10 cellular contexts compared by ENCODE assay signal in genomic region chr11:3857628-3858027, GRCh38. TPM values are rescaled to one million over a fixed set of nuclear protein-coding genes. Genes with fewer than 3 reads are reported as not detected.
DNase-seq lines count a peak whose midpoint lies in the region; ATAC-seq and TF ChIP-seq lines count a peak whose summit lies in the region.
"Had no signal": no experiment of that assay in that cellular context is flagged by ENCODE, and none has a peak within 500 bp of the region (broad histone marks: within the 10 kb centered on the region; RNA-seq: fewer than 3 reads in every experiment).

No MANE protein-coding gene starts in this region.

- no peaks in the 10 kb centered on the region for H3K27me3 Mint-ChIP-seq in effector memory CD8-positive, alpha-beta T cell
- H3K27me3 Mint-ChIP-seq in progenitor cell of endocrine pancreas (no peaks in the 10 kb centered on the region), endodermal cell (ENCODE audit: insufficient read depth) (no peaks in the 10 kb centered on the region)

- H3K4me3 ChIP-seq in DOHH2 (ENCODE audit: low read length) (peak overlapping the region; percentile 86), OCI-LY1 (ENCODE audit: low read depth, low read length, poor library complexity, severe bottlenecking) (peak overlapping the region; percentile 85), uterus (peak overlapping the region in 1 of 2 donors; percentile 69), endodermal cell (ENCODE audit: low read length) (no peak overlapping the region)

- peaks cover 25% of the 10 kb centered on the region for H3K36me3 Mint-ChIP-seq in effector memory CD8-positive, alpha-beta T cell (ENCODE audit: insufficient read depth)
- H3K36me3 Mint-ChIP-seq in progenitor cell of endocrine pancreas (ENCODE audit: insufficient read depth) (no peaks in the 10 kb centered on the region), endodermal cell (ENCODE audit: low read depth) (no peaks in the 10 kb centered on the region)

- peak overlapping the region; percentile 98 to 99 for H3K4me3 Mint-ChIP-seq in effector memory CD8-positive, alpha-beta T cell
- H3K4me3 Mint-ChIP-seq in progenitor cell of endocrine pancreas (ENCODE audit: low read depth) (peak overlapping the region; percentile 51), endodermal cell (no peak overlapping the region)

- H3K9ac ChIP-seq in OCI-LY1 (ENCODE audit: low read length) (peak overlapping the region; percentile 85), endodermal cell (ENCODE audit: extremely low read depth, low read length, poor library complexity, severe bottlenecking) (no peak overlapping the region)

- no peak for TF ChIP-seq POLR2A in uterus (IDR thresholded peaks at IDR 0.05)

- no peaks in the 10 kb centered on the region for H4K20me1 ChIP-seq in DOHH2 (ENCODE audit: control insufficient read depth, insufficient read depth, low read depth, low read length)
- H4K20me1 ChIP-seq in OCI-LY1 (ENCODE audit: insufficient read depth, low read length) = no peaks in the 10 kb centered on the region

- DNase-seq in effector memory CD8-positive, alpha-beta T cell = no peak
- DNase-seq in progenitor cell of endocrine pancreas (ENCODE audit: low spot score, unreplicated experiment) (no peak), uterus (no peak), HuH-7.5 (ENCODE audit: low spot score) (no peak), endodermal cell (no peak)
- DNase-seq: anterior cingulate cortex, NCI-H2107 had no signal

- H3K79me2 ChIP-seq in DOHH2 (ENCODE audit: control insufficient read depth, low read length) = peaks cover 60% of the 10 kb centered on the region
- H3K79me2 ChIP-seq in OCI-LY1 (ENCODE audit: insufficient read depth, low read length) = peaks cover 56% of the 10 kb centered on the region

- H3K9me2 ChIP-seq in DOHH2 (replicated peaks; ENCODE audit: control insufficient read depth, low read length) (no peaks in the 10 kb centered on the region), OCI-LY1 (ENCODE audit: low read depth, low read length) (no peaks in the 10 kb centered on the region)

- peaks cover 62 to 74% of the 10 kb centered on the region in 2 donors for H3K4me1 Mint-ChIP-seq in effector memory CD8-positive, alpha-beta T cell (ENCODE audit: low read depth in 2 of 2)
- H3K4me1 Mint-ChIP-seq in progenitor cell of endocrine pancreas (ENCODE audit: low read depth) = peaks cover 29% of the 10 kb centered on the region
- H3K4me1 Mint-ChIP-seq in endodermal cell = peaks cover 28% of the 10 kb centered on the region

- no peak overlapping the region for H3K27ac ChIP-seq in DOHH2 (ENCODE audit: low read depth, low read length)
- H3K27ac ChIP-seq in OCI-LY1 (ENCODE audit: low read depth, low read length, poor library complexity, severe bottlenecking) = peak overlapping the region; percentile 82
- H3K27ac ChIP-seq in uterus = no peak overlapping the region
- no peak overlapping the region for H3K27ac ChIP-seq in endodermal cell (ENCODE audit: low read depth, low read length)

- peak overlapping the region; percentile 96 to 99 for H3K27ac Mint-ChIP-seq in effector memory CD8-positive, alpha-beta T cell
- peak overlapping the region; percentile 27 for H3K27ac Mint-ChIP-seq in progenitor cell of endocrine pancreas
- no peak overlapping the region for H3K27ac Mint-ChIP-seq in endodermal cell

- ATAC-seq in effector memory CD8-positive, alpha-beta T cell (replicated peaks) = no peak
- no peak for ATAC-seq in HG02763 (IDR thresholded peaks at IDR 0.05; ENCODE audit: unreplicated experiment)

- H3K4me2 ChIP-seq in DOHH2 (ENCODE audit: low read length) (peak overlapping the region; percentile 84), OCI-LY1 (ENCODE audit: low read length) (peak overlapping the region; percentile 97)

- H3K9me3 Mint-ChIP-seq in effector memory CD8-positive, alpha-beta T cell = no peaks in the 10 kb centered on the region
- H3K9me3 Mint-ChIP-seq in progenitor cell of endocrine pancreas (ENCODE audit: low read depth) = no peaks in the 10 kb centered on the region
- H3K9me3 Mint-ChIP-seq in endodermal cell = no peaks in the 10 kb centered on the region

- TF ChIP-seq CTCF in DOHH2 (IDR thresholded peaks at IDR 0.05; ENCODE audit: low read depth, low read length, poor library complexity, severe bottlenecking) (no peak), OCI-LY1 (IDR thresholded peaks at IDR 0.05; ENCODE audit: low read length) (no peak), progenitor cell of endocrine pancreas (IDR thresholded peaks at IDR 0.05; ENCODE audit: unreplicated experiment) (no peak), uterus (IDR thresholded peaks at IDR 0.05) (no peak), endodermal cell (conservative IDR thresholded peaks at IDR 0.05) (no peak)

- H3K27me3 ChIP-seq in DOHH2 (ENCODE audit: control insufficient read depth, low read length) = no peaks in the 10 kb centered on the region
- no peaks in the 10 kb centered on the region for H3K27me3 ChIP-seq in OCI-LY1 (ENCODE audit: insufficient read depth, low read length)
- no peaks in the 10 kb centered on the region for H3K27me3 ChIP-seq in uterus
- no peaks in the 10 kb centered on the region for H3K27me3 ChIP-seq in endodermal cell (ENCODE audit: control insufficient read depth, insufficient read depth, low read length, poor library complexity, severe bottlenecking)

- peaks cover 82% of the 10 kb centered on the region for H3K4me1 ChIP-seq in DOHH2 (ENCODE audit: control insufficient read depth, low read length)
- peaks cover 81% of the 10 kb centered on the region for H3K4me1 ChIP-seq in OCI-LY1 (ENCODE audit: insufficient read depth, low read length, severe bottlenecking)
- H3K4me1 ChIP-seq in uterus = peaks cover 7% of the 10 kb centered on the region in 2 donors
- peaks cover 7% of the 10 kb centered on the region for H3K4me1 ChIP-seq in endodermal cell (ENCODE audit: control insufficient read depth, insufficient read depth, low read length)

- H3K36me3 ChIP-seq in DOHH2 (ENCODE audit: control insufficient read depth, low read length) (no peaks in the 10 kb centered on the region), OCI-LY1 (ENCODE audit: insufficient read depth, low read length) (no peaks in the 10 kb centered on the region), uterus (no peaks in the 10 kb centered on the region), endodermal cell (ENCODE audit: control insufficient read depth, insufficient read depth, low read length) (no peaks in the 10 kb centered on the region)

- H3F3A ChIP-seq in DOHH2 (ENCODE audit: control insufficient read depth, insufficient read depth) (no peaks in the 10 kb centered on the region), OCI-LY1 (ENCODE audit: insufficient read depth, low read length) (no peaks in the 10 kb centered on the region)

- H3K9me3 ChIP-seq in DOHH2 (ENCODE audit: control insufficient read depth, insufficient read depth, low read length) (no peaks in the 10 kb centered on the region), OCI-LY1 (ENCODE audit: low read length) (no peaks in the 10 kb centered on the region), uterus (no peaks in the 10 kb centered on the region), endodermal cell (ENCODE audit: control insufficient read depth, low read length) (no peaks in the 10 kb centered on the region)

- intact Hi-C loops in uterus (cut with DNase I; ENCODE audit: low total_unique reads) = no loop called here

- no peak overlapping the region for H2AFZ ChIP-seq in OCI-LY1 (ENCODE audit: low read length)

RNA-seq across cellular contexts. Expression of gene STIM1, which starts 2.2 kb away (rescaled TPM):
- total RNA-seq in progenitor cell of endocrine pancreas = 27.2 and 32.7 TPM in 2 replicates
- total RNA-seq in uterus = 100 to 1,000 TPM in 1 of 4 donors, 10 to 100 TPM in 3; 37.6 to 114 (median 56.3) TPM
- 10 to 100 TPM; 20.9 to 27.9 TPM for total RNA-seq in endodermal cell
- polyA plus RNA-seq in endodermal cell (2013, experiment 1 of 2) = 22.2 TPM
- polyA plus RNA-seq in endodermal cell (2013, experiment 2 of 2) = 20.2 TPM

RNA-seq across cellular contexts. Expression of gene RHOG, which starts 16.9 kb away (rescaled TPM):
- total RNA-seq in progenitor cell of endocrine pancreas = 21.4 and 25.0 TPM in 2 replicates
- 10 to 100 TPM; 10.5 to 46.9 (median 38.1) TPM for total RNA-seq in uterus
- total RNA-seq in endodermal cell = 10 to 100 TPM; 25.5 to 27.6 TPM
- polyA plus RNA-seq in endodermal cell (2013, experiment 1 of 2) = 28.0 TPM
- 27.2 TPM for polyA plus RNA-seq in endodermal cell (2013, experiment 2 of 2)

RNA-seq across cellular contexts. Expression of gene PGAP2, which starts 49.3 kb away (rescaled TPM):
- total RNA-seq in progenitor cell of endocrine pancreas = 46.7 and 51.3 TPM in 2 replicates
- total RNA-seq in uterus = 10 to 100 TPM in 3 of 4 donors, not detected in 1; 12.2 to 16.5 (median 13.8) TPM
- total RNA-seq in endodermal cell = 10 to 100 TPM; 38.5 to 52.2 TPM
- polyA plus RNA-seq in endodermal cell (2013, experiment 1 of 2) = 28.7 TPM
- 21.7 TPM for polyA plus RNA-seq in endodermal cell (2013, experiment 2 of 2)
